16 cellular contexts compared by ENCODE assay signal in the genomic region with DNA sequence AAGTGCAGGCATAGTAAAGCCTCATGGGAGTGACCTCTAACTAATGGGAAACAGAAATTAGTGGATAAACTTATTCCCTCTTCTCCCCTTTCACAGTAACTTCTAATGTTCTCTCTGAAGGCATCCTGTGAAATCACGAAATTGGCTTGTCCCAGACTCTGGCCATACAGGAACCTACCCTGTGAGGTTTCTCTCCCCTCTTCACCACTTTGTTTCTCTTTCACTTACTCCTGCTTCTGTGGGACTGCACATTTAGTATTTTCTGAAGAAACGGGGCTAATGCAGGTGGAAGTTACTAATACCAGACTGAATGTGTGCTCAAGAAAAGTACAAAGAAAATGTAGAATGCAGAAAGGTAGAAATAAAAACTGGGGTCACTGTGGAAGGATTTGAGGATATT.
"Had no signal": no experiment of that assay in that cellular context is flagged by ENCODE, and none has a peak within 500 bp of the region (broad histone marks: within the 10 kb centered on the region; RNA-seq: fewer than 3 reads in every experiment).

No MANE protein-coding gene starts in this region.

- H3K4me1 ChIP-seq: gastroesophageal sphincter, right atrium auricular region, suprapubic skin had no signal

- H3K27ac Mint-ChIP-seq: activated T-helper 2 cell treated with anti-CD3 and anti-CD28 coated beads, Interferon-gamma antibody, Interleukin-2, Interleukin-4, amounts not matched to agents 10 μg/mL and 5 μg/mL and 100 μg/mL, durations not matched to agents 14 hours and 24 hours and 36 hours; mesothelial cell of epicardium; nephron progenitor cell; progenitor cell of endocrine pancreas had no signal

- H3K27me3 ChIP-seq: gastroesophageal sphincter, right atrium auricular region, suprapubic skin had no signal

- DNase-seq: activated CD4-positive, alpha-beta T cell treated with anti-CD3 and anti-CD28 coated beads, Interleukin-2, amount 50 U/mL, for 1 hour; activated naive CD4-positive, alpha-beta T cell treated with anti-CD3 and anti-CD28 coated beads, Interleukin-2, amount 50 U/mL, for 16 hours; activated T-cell treated with anti-CD3 and anti-CD28 coated beads, Interleukin-2, amount 50 U/mL, for 1 hour; nephron progenitor cell; occipital lobe; stimulated activated CD4-positive, alpha-beta T cell treated with anti-CD3 and anti-CD28 coated beads, Interleukin-4, amount 100 ng/mL, for 24 hours; stimulated activated naive CD4-positive, alpha-beta T cell treated with Interleukin-2 at 50 U/mL for 16 hours; trophoblast cell had no signal

- H3K9me3 ChIP-seq: gastroesophageal sphincter, right atrium auricular region, suprapubic skin had no signal

- H3K9me3 Mint-ChIP-seq: activated T-helper 2 cell treated with anti-CD3 and anti-CD28 coated beads, Interferon-gamma antibody, Interleukin-2, Interleukin-4, amounts not matched to agents 10 μg/mL and 5 μg/mL and 100 μg/mL, durations not matched to agents 14 hours and 24 hours and 36 hours; nephron progenitor cell had no signal

- H3K4me3 ChIP-seq: gastroesophageal sphincter, lung, right atrium auricular region, skin epidermis, suprapubic skin had no signal

- H3K36me3 ChIP-seq: right atrium auricular region had no signal

- ATAC-seq: gastroesophageal sphincter had no signal

- H3K4me1 Mint-ChIP-seq: nephron progenitor cell had no signal

- H3K27me3 Mint-ChIP-seq: progenitor cell of endocrine pancreas had no signal

- H3K27ac ChIP-seq: gastroesophageal sphincter, right atrium auricular region, skin epidermis, suprapubic skin had no signal

- H3K4me3 Mint-ChIP-seq: mesothelial cell of epicardium, nephron progenitor cell had no signal
